ENCODE assay signal across 32 cellular contexts in genomic region chr14:48751293-48751692, GRCh38.
"Had no signal": no experiment of that assay in that cellular context is flagged by ENCODE, and none has a peak within 500 bp of the region (broad histone marks: within the 10 kb centered on the region; RNA-seq: fewer than 3 reads in every experiment).

No MANE protein-coding gene starts in this region.

- H3K4me3 ChIP-seq: adrenal gland, ascending aorta, body of pancreas, breast epithelium, cardiac muscle cell had no signal

- H3K36me3 ChIP-seq: adrenal gland, ascending aorta, brain microvascular endothelial cell, breast epithelium, cardiac muscle cell had no signal

- ATAC-seq: activated naive CD4-positive, alpha-beta T cell treated with anti-CD3 and anti-CD28 coated beads, Interleukin-2, amount 50 U/mL, for 72 hours; activated naive CD8-positive, alpha-beta T cell treated with anti-CD3 and anti-CD28 coated beads, Interleukin-2, amount 50 U/mL, for 24 hours; activated T-cell treated with anti-CD3 and anti-CD28 coated beads, Interleukin-2, amount 50 U/mL, for 4 hours; activated T-cell treated with anti-CD3 and anti-CD28 coated beads, Interleukin-2, amount 50 U/mL, for 72 hours; activated T-helper 17 cell treated with anti-CD3 and anti-CD28 coated beads, Interleukin-2, amount 50 U/mL, for 72 hours; body of pancreas had no signal

- DNase-seq: activated effector memory CD4-positive, alpha-beta T cell treated with anti-CD3 and anti-CD28 coated beads, Interleukin-2, amount 50 U/mL, for 16 hours; activated effector memory CD4-positive, alpha-beta T cell treated with Interleukin-2 at 50 U/mL for 16 hours; activated gamma-delta T cell; activated gamma-delta T cell treated with Interleukin-2 at 50 U/mL for 16 hours; activated naive CD4-positive, alpha-beta T cell; activated naive CD4-positive, alpha-beta T cell treated with anti-CD3 and anti-CD28 coated beads for 36 hours; activated naive CD4-positive, alpha-beta T cell treated with anti-CD3 and anti-CD28 coated beads, Interleukin-2, amount 10 ng/mL, durations not matched to agents 7 days and 5 days; activated naive CD4-positive, alpha-beta T cell treated with anti-CD3 and anti-CD28 coated beads, Interleukin-2, amount 50 U/mL, for 16 hours; activated naive CD4-positive, alpha-beta T cell treated with Interleukin-2 at 50 U/mL for 16 hours; activated naive CD8-positive, alpha-beta T cell treated with anti-CD3 and anti-CD28 coated beads for 36 hours; activated naive CD8-positive, alpha-beta T cell treated with anti-CD3 and anti-CD28 coated beads, Interleukin-2, amount 10 ng/mL, durations not matched to agents 7 days and 5 days; activated naive CD8-positive, alpha-beta T cell treated with anti-CD3 and anti-CD28 coated beads, Interleukin-2, amount 50 U/mL, for 24 hours; activated T-cell treated with anti-CD3 and anti-CD28 coated beads, Interleukin-2, amount 50 U/mL, for 1 hour; activated T-cell treated with anti-CD3 and anti-CD28 coated beads, Interleukin-2, amount 50 U/mL, for 24 hours; activated T-cell treated with anti-CD3 and anti-CD28 coated beads, Interleukin-2, amount 50 U/mL, for 4 hours; activated T-cell treated with anti-CD3 and anti-CD28 coated beads, Interleukin-2, amount 50 U/mL, for 48 hours; activated T-cell treated with anti-CD3 and anti-CD28 coated beads, Interleukin-2, amount 50 U/mL, for 72 hours; adrenal gland; amniotic stem cell; amygdala; anterior cingulate cortex; aorta; body of pancreas; brain microvascular endothelial cell; caudate nucleus; central memory CD4-positive, alpha-beta T cell; cerebellar nuclear complex had no signal

- H3K9me3 ChIP-seq: adrenal gland, ascending aorta, breast epithelium had no signal

- H3K27ac ChIP-seq: adrenal gland, ascending aorta, body of pancreas, brain microvascular endothelial cell, breast epithelium, cardiac muscle cell had no signal

- H3K27me3 ChIP-seq: adrenal gland, ascending aorta, body of pancreas, brain microvascular endothelial cell, breast epithelium, cardiac muscle cell had no signal

- H3K4me1 ChIP-seq: adrenal gland, ascending aorta, body of pancreas, breast epithelium had no signal
